In genomic region chr16:81610144-81610842, GRCh38 we compare ENCODE assay signal across 10 cellular contexts.
DNase-seq lines count a peak whose midpoint lies in the region; ATAC-seq and TF ChIP-seq lines count a peak whose summit lies in the region.
"Had no signal": no experiment of that assay in that cellular context is flagged by ENCODE, and none has a peak within 500 bp of the region (broad histone marks: within the 10 kb centered on the region; RNA-seq: fewer than 3 reads in every experiment).

No MANE protein-coding gene starts in this region.

- H3K4me1 ChIP-seq in SK-N-SH (ENCODE audit: control insufficient read depth in 1 of 2, insufficient read depth in 2 of 2, low read depth in 1 of 2, low read length in 1 of 2), result peaks cover 0 to 27% of the 10 kb centered on the region in 2 experiments; a peak in 1 of 4 replicates
- no peaks in the 10 kb centered on the region for H3K4me1 ChIP-seq in foreskin keratinocyte

- DNase-seq in AG08396 (ENCODE audit: low spot score) (peak; percentile 92), SK-N-SH (peak; percentile 87), foreskin keratinocyte (no peak), nucleus accumbens (lab: John Stamatoyannopoulos, UW) (peak in 48 of 56 donors; percentile 9 to 90 (median 60)), COR-L47 (lab: John Stamatoyannopoulos, UW) (no peak)
- DNase-seq in activated CD4-positive, alpha-beta T cell treated with anti-CD3 and anti-CD28 coated beads for 4 hours, result no peak
- no peak for DNase-seq in activated CD8-positive, alpha-beta memory T cell treated with anti-CD3 and anti-CD28 coated beads for 24 hours
- DNase-seq: AML-193, Karpas-422 had no signal

- no peaks in the 10 kb centered on the region for H3K79me2 ChIP-seq in SK-N-SH (ENCODE audit: insufficient read depth)

- H3F3A ChIP-seq in SK-N-SH (replicated peaks; ENCODE audit: insufficient read depth), result no peaks in the 10 kb centered on the region

- no peak overlapping the region for H2AFZ ChIP-seq in SK-N-SH (ENCODE audit: low read depth)

- CTCF ChIA-PET in SK-N-SH (lab: Yijun Ruan, JAX), result interaction anchor here (1.0 to 2.4 kb wide), 4 partner anchors 10 to 206 kb away, joined by 3 to 15 read pairs (median 3); no protein-coding TSS in a partner anchor

- H4K20me1 ChIP-seq in SK-N-SH (ENCODE audit: insufficient read depth), result peaks cover 33% of the 10 kb centered on the region

- POLR2A ChIA-PET in SK-N-SH (lab: Yijun Ruan, JAX), result interaction anchor here (0.6 to 1.8 kb wide), 3 partner anchors 11 to 94 kb away, joined by 4 to 8 read pairs (median 4); no protein-coding TSS in a partner anchor

- WGBS in SK-N-SH (ENCODE audit: low lambda C conversion rate), result 80% methylated on average over 12 of the region's 26 CpGs

- peaks cover 5 to 9% of the 10 kb centered on the region in 2 experiments for H3K36me3 ChIP-seq in SK-N-SH (replicated peaks in 1 of 2; ENCODE audit: control insufficient read depth in 1 of 2, insufficient read depth in 2 of 2, low read length in 1 of 2)

- no peaks in the 10 kb centered on the region for H3K9me2 ChIP-seq in SK-N-SH

- TF ChIP-seq RAD21 in SK-N-SH (IDR thresholded peaks at IDR 0.05; ENCODE audit: low read length), result no peak

- peak overlapping the region; percentile 47; the same call in 1 of the 2 replicates for H3K4me2 ChIP-seq in SK-N-SH

- peak; percentile 50 for ATAC-seq in foreskin keratinocyte
- ATAC-seq in HG03342 (IDR thresholded peaks at IDR 0.05; ENCODE audit: unreplicated experiment), result no peak

- H3K27ac ChIP-seq in SK-N-SH (ENCODE audit: low read depth in 2 of 2, low read length in 1 of 2), result peak overlapping the region in 1 of 2 experiments; percentile 48; a peak in 2 of 4 replicates
- H3K27ac ChIP-seq in foreskin keratinocyte, result peak overlapping the region; percentile 11

- H3K27me3 ChIP-seq in SK-N-SH (ENCODE audit: insufficient read depth) (no peaks in the 10 kb centered on the region), foreskin keratinocyte (no peaks in the 10 kb centered on the region)

- no peak for TF ChIP-seq EP300 in SK-N-SH (IDR thresholded peaks at IDR 0.05; ENCODE audit: borderline replicate concordance in 1 of 2, low read depth in 1 of 2, low read length in 1 of 2)

- H3K4me3 ChIP-seq in SK-N-SH (ENCODE audit: low read depth in 2 of 2, low read length in 1 of 2), result no peak overlapping the region

- TF ChIP-seq CTCF in SK-N-SH (IDR thresholded peaks at IDR 0.05) (no peak), foreskin keratinocyte (conservative IDR thresholded peaks at IDR 0.05) (no peak)

- H3K9ac ChIP-seq in SK-N-SH, result no peak overlapping the region

- H3K9me3 ChIP-seq in SK-N-SH, result no peaks in the 10 kb centered on the region

TF ChIP-seq in SK-N-SH, 30 proteins besides CTCF, POLR2A, EP300 and RAD21:
- TF ChIP-seq TCF12 (IDR thresholded peaks at IDR 0.05) (peak; percentile 49; the same call in 1 of the 2 replicates), REST (IDR thresholded peaks at IDR 0.05; ENCODE audit: low read depth, low read length) (peak; percentile 29; the same call in 1 of the 2 replicates), SIN3A (IDR thresholded peaks at IDR 0.05; ENCODE audit: borderline replicate concordance, low read depth, low read length) (0 out of 2 replicates have a peak, but pooled peaks have one; percentile 26), RFX5 (IDR thresholded peaks at IDR 0.05; ENCODE audit: low read length) (no peak)

Comparison
In these comparisons a context has a peak if more than half of its experiments do, and no peak if none do; other contexts are left out.
1. DNase-seq: peak in AG08396 (single experiment), SK-N-SH (single experiment) and nucleus accumbens (48 of 56); none in foreskin keratinocyte (0 of 2), COR-L47 (single experiment), activated CD4-positive, alpha-beta T cell treated with anti-CD3 and anti-CD28 coated beads for 4 hours (0 of 2) and activated CD8-positive, alpha-beta memory T cell treated with anti-CD3 and anti-CD28 coated beads for 24 hours (single experiment).